ENCODE assay signal across 36 cellular contexts in genomic region chr6:136926383-136926782, GRCh38. TPM values are rescaled to one million over a fixed set of nuclear protein-coding genes. Genes with fewer than 3 reads are reported as not detected.
"Had no signal": no experiment of that assay in that cellular context is flagged by ENCODE, and none has a peak within 500 bp of the region (broad histone marks: within the 10 kb centered on the region; RNA-seq: fewer than 3 reads in every experiment).

No MANE protein-coding gene starts in this region.

- DNase-seq: activated effector memory CD4-positive, alpha-beta T cell treated with anti-CD3 and anti-CD28 coated beads, Interleukin-2, amount 50 U/mL, for 16 hours; activated effector memory CD4-positive, alpha-beta T cell treated with Interleukin-2 at 50 U/mL for 16 hours; activated gamma-delta T cell; activated gamma-delta T cell treated with Interleukin-2 at 50 U/mL for 16 hours; activated naive CD4-positive, alpha-beta T cell; activated naive CD4-positive, alpha-beta T cell treated with anti-CD3 and anti-CD28 coated beads for 36 hours; activated naive CD4-positive, alpha-beta T cell treated with anti-CD3 and anti-CD28 coated beads, Interleukin-2, amount 10 ng/mL, durations not matched to agents 7 days and 5 days; activated naive CD4-positive, alpha-beta T cell treated with anti-CD3 and anti-CD28 coated beads, Interleukin-2, amount 50 U/mL, for 16 hours; activated naive CD4-positive, alpha-beta T cell treated with Interleukin-2 at 50 U/mL for 16 hours; activated naive CD8-positive, alpha-beta T cell treated with anti-CD3 and anti-CD28 coated beads for 36 hours; activated naive CD8-positive, alpha-beta T cell treated with anti-CD3 and anti-CD28 coated beads, Interleukin-2, amount 10 ng/mL, durations not matched to agents 7 days and 5 days; activated naive CD8-positive, alpha-beta T cell treated with anti-CD3 and anti-CD28 coated beads, Interleukin-2, amount 50 U/mL, for 24 hours; activated T-cell treated with anti-CD3 and anti-CD28 coated beads, Interleukin-2, amount 50 U/mL, for 1 hour; activated T-cell treated with anti-CD3 and anti-CD28 coated beads, Interleukin-2, amount 50 U/mL, for 24 hours; activated T-cell treated with anti-CD3 and anti-CD28 coated beads, Interleukin-2, amount 50 U/mL, for 4 hours; activated T-cell treated with anti-CD3 and anti-CD28 coated beads, Interleukin-2, amount 50 U/mL, for 48 hours; activated T-cell treated with anti-CD3 and anti-CD28 coated beads, Interleukin-2, amount 50 U/mL, for 72 hours; adrenal gland; amniotic stem cell; amygdala; anterior cingulate cortex; aorta; body of pancreas; brain microvascular endothelial cell; caudate nucleus; central memory CD4-positive, alpha-beta T cell; cerebellar nuclear complex had no signal

- H3K36me3 ChIP-seq: adrenal gland, ascending aorta, brain microvascular endothelial cell, breast epithelium, cardiac muscle cell had no signal

- H3K4me1 ChIP-seq: breast epithelium had no signal

- H3K4me3 ChIP-seq: adrenal gland, ascending aorta, body of pancreas, breast epithelium, cardiac muscle cell had no signal

- H3K27me3 ChIP-seq: body of pancreas had no signal

- H3K27ac ChIP-seq: adrenal gland, ascending aorta, body of pancreas, brain microvascular endothelial cell, breast epithelium, cardiac muscle cell had no signal

- H3K9me3 ChIP-seq: adrenal gland, ascending aorta, body of pancreas, breast epithelium had no signal

RNA-seq across cellular contexts. Expression of gene SLC35D3, which starts 4.3 kb away (rescaled TPM):
- total RNA-seq: activated naive CD4-positive, alpha-beta T cell treated with anti-CD3 and anti-CD28 coated beads for 36 hours; activated naive CD4-positive, alpha-beta T cell treated with anti-CD3 and anti-CD28 coated beads, Interleukin-2, amount 50 U/mL, for 72 hours; activated naive CD8-positive, alpha-beta T cell treated with anti-CD3 and anti-CD28 coated beads for 36 hours; activated naive CD8-positive, alpha-beta T cell treated with anti-CD3 and anti-CD28 coated beads, Interleukin-2, amount 10 ng/mL, durations not matched to agents 7 days and 5 days; activated T-cell treated with anti-CD3 and anti-CD28 coated beads, Interleukin-2, amount 50 U/mL, for 4 hours; activated T-cell treated with anti-CD3 and anti-CD28 coated beads, Interleukin-2, amount 50 U/mL, for 72 hours; activated T-helper 1 cell treated with anti-CD3 and anti-CD28 coated beads, Interleukin-12 subunit alpha, Interleukin-12 subunit beta, Interleukin-2, Interleukin-4 antibody, amounts not matched to agents 30 ng/mL and 10 ng/mL and 1 ng/mL, durations not matched to agents 14 hours and 24 hours and 36 hours; activated T-helper 2 cell treated with anti-CD3 and anti-CD28 coated beads, Interferon-gamma antibody, Interleukin-2, Interleukin-4, amounts not matched to agents 10 μg/mL and 5 μg/mL and 100 μg/mL, durations not matched to agents 14 hours and 24 hours and 36 hours; aorta; ascending aorta; astrocyte; body of pancreas; breast epithelium; bronchial epithelial cell; cardiac septum had no signal
